ENCODE assay signal across 21 cellular contexts in genomic region chr13:112859128-112859816, GRCh38.
DNase-seq lines count a peak whose midpoint lies in the region; ATAC-seq and TF ChIP-seq lines count a peak whose summit lies in the region.
"Had no signal": no experiment of that assay in that cellular context is flagged by ENCODE, and none has a peak within 500 bp of the region (broad histone marks: within the 10 kb centered on the region; RNA-seq: fewer than 3 reads in every experiment).

No MANE protein-coding gene starts in this region.

- H3K79me2 ChIP-seq in OCI-LY7 (ENCODE audit: insufficient read depth, low read depth, low read length) (no peaks in the 10 kb centered on the region), neural progenitor cell (ENCODE audit: low read depth) (no peaks in the 10 kb centered on the region)

- in situ Hi-C loops in HAP-1 (cut with MboI; ENCODE audit: low sequenced_read_pairs): no loop called here

- intact Hi-C loops in OCI-LY7 (cut with micrococcal nuclease; ENCODE audit: unreplicated experiment): no loop called here
- intact Hi-C loops in upper lobe of right lung (cut with DNase I): no loop called here

- DNase-seq in OCI-LY7 (ENCODE audit: low spot score) (no peak), endodermal cell (peak; percentile 28), neural progenitor cell (ENCODE audit: low spot score) (no peak), upper lobe of right lung (peak; percentile 48), HAP-1 (ENCODE audit: low spot score in 2 of 2) (no peak), NCI-H774 (lab: John Stamatoyannopoulos, UW) (no peak)
- DNase-seq: activated naive CD4-positive, alpha-beta T cell treated with Interleukin-2 at 50 U/mL for 16 hours; activated T-cell treated with anti-CD3 and anti-CD28 coated beads, Interleukin-2, amount 50 U/mL, for 4 hours; mammary epithelial cell; NCI-H1436 treated with DMSO at 0.1 percent for 48 hours; NCI-H524; NK-92 treated with Interleukin-12 subunit alpha and Interleukin-12 subunit beta, amount 100 ng/mL, for 24 hours; stimulated activated CD4-positive, alpha-beta T cell treated with anti-CD3 and anti-CD28 coated beads, Interleukin-4, amount 100 ng/mL, for 4 hours; stimulated activated naive CD4-positive, alpha-beta T cell; T-helper 1 cell had no signal

- ATAC-seq in upper lobe of right lung (peak; percentile 42), GM21526 (IDR thresholded peaks at IDR 0.05; ENCODE audit: low FRiP score, unreplicated experiment) (no peak)
- ATAC-seq: activated T-cell treated with anti-CD3 and anti-CD28 coated beads, Interleukin-2, amount 50 U/mL, for 4 hours; Panc1 had no signal

- no peak overlapping the region for H3K4me3 Mint-ChIP-seq in endodermal cell
- H3K4me3 Mint-ChIP-seq in neural progenitor cell: no peak overlapping the region
- H3K4me3 Mint-ChIP-seq: activated T-cell treated with anti-CD3 and anti-CD28 coated beads, Interleukin-2, amount 50 U/mL, for 4 hours; dendritic cell treated with granulocyte-macrophage colony-stimulating factor and Interleukin-4, amounts not matched to agents 40 ng/mL and 50 ng/mL, for 4 days had no signal

- POLR2A ChIA-PET in OCI-LY7 (lab: Charles Lee): no interaction called here

- CTCF ChIA-PET in OCI-LY7 (lab: Charles Lee; ENCODE audit: unreplicated experiment): no interaction called here

- H2AFZ ChIP-seq in OCI-LY7 (ENCODE audit: low read length): no peak overlapping the region
- H2AFZ ChIP-seq in neural progenitor cell (replicated peaks): no peak overlapping the region

- H3K4me2 ChIP-seq in OCI-LY7 (ENCODE audit: low read length): peak overlapping the region; percentile 26; the same call in 1 of the 2 replicates
- no peak overlapping the region for H3K4me2 ChIP-seq in neural progenitor cell

- no peak overlapping the region for H3K4me3 ChIP-seq in OCI-LY7 (ENCODE audit: low read depth, low read length, poor library complexity, severe bottlenecking)
- no peak overlapping the region for H3K4me3 ChIP-seq in endodermal cell (ENCODE audit: low read length)
- no peak overlapping the region for H3K4me3 ChIP-seq in neural progenitor cell
- no peak overlapping the region for H3K4me3 ChIP-seq in upper lobe of right lung
- H3K4me3 ChIP-seq in HAP-1: no peak overlapping the region
- H3K4me3 ChIP-seq: right atrium auricular region, SJSA1, thoracic aorta had no signal

- no peaks in the 10 kb centered on the region for H3F3A ChIP-seq in neural progenitor cell (ENCODE audit: low read depth)

- H3K27me3 ChIP-seq in endodermal cell (ENCODE audit: control insufficient read depth, insufficient read depth, low read length, poor library complexity, severe bottlenecking) (no peaks in the 10 kb centered on the region), neural progenitor cell (no peaks in the 10 kb centered on the region), upper lobe of right lung (no peaks in the 10 kb centered on the region), HAP-1 (ENCODE audit: low read depth) (no peaks in the 10 kb centered on the region)
- H3K27me3 ChIP-seq: right atrium auricular region, SJSA1 had no signal

- H3K27ac Mint-ChIP-seq in endodermal cell (no peak overlapping the region), neural progenitor cell (peak overlapping the region; percentile 18)
- H3K27ac Mint-ChIP-seq: dendritic cell treated with granulocyte-macrophage colony-stimulating factor and Interleukin-4, amounts not matched to agents 40 ng/mL and 50 ng/mL, for 4 days had no signal

- BruUV-seq in OCI-LY7 (replicated peaks; lab: Mats Ljungman, UMichigan): no TSS peak

- H3K27me3 Mint-ChIP-seq in endodermal cell (ENCODE audit: insufficient read depth) (no peaks in the 10 kb centered on the region), neural progenitor cell (ENCODE audit: insufficient read depth, low read depth) (peaks cover 3% of the 10 kb centered on the region)
- H3K27me3 Mint-ChIP-seq: dendritic cell treated with granulocyte-macrophage colony-stimulating factor and Interleukin-4, amounts not matched to agents 40 ng/mL and 50 ng/mL, for 4 days had no signal

- TF ChIP-seq CTCF in OCI-LY7 (conservative IDR thresholded peaks at IDR 0.05; ENCODE audit: low read length) (no peak), endodermal cell (conservative IDR thresholded peaks at IDR 0.05) (no peak), neural progenitor cell (IDR thresholded peaks at IDR 0.05) (no peak), upper lobe of right lung (IDR thresholded peaks at IDR 0.05) (no peak)

- H3K9me3 ChIP-seq in OCI-LY7 (ENCODE audit: low read length): no peaks in the 10 kb centered on the region
- no peaks in the 10 kb centered on the region for H3K9me3 ChIP-seq in endodermal cell (ENCODE audit: control insufficient read depth, low read length)
- no peaks in the 10 kb centered on the region for H3K9me3 ChIP-seq in neural progenitor cell (ENCODE audit: low read depth)
- H3K9me3 ChIP-seq in upper lobe of right lung: no peaks in the 10 kb centered on the region
- H3K9me3 ChIP-seq in HAP-1: no peaks in the 10 kb centered on the region
- H3K9me3 ChIP-seq: right atrium auricular region, SJSA1, thoracic aorta had no signal

- H3K36me3 ChIP-seq in OCI-LY7 (ENCODE audit: insufficient read depth, low read length) (0 out of 2 replicates have a peak, but pooled peaks cover 4% of the 10 kb centered on the region), endodermal cell (ENCODE audit: control insufficient read depth, insufficient read depth, low read length) (peaks cover 70% of the 10 kb centered on the region), neural progenitor cell (no peaks in the 10 kb centered on the region), upper lobe of right lung (peaks cover 83% of the 10 kb centered on the region), HAP-1 (replicated peaks) (peaks cover 29% of the 10 kb centered on the region)

- WGBS in endodermal cell (ENCODE audit: insufficient coverage in 1 of 2, insufficient read length in 1 of 2), 2 experiments: 90 to 93% methylated on average over 14 to 22 of the region's 22 CpGs

- no peak overlapping the region for H3K9ac ChIP-seq in endodermal cell (ENCODE audit: extremely low read depth, low read length, poor library complexity, severe bottlenecking)
- H3K9ac ChIP-seq in neural progenitor cell: no peak overlapping the region

- peaks cover 77% of the 10 kb centered on the region for H3K36me3 Mint-ChIP-seq in endodermal cell (ENCODE audit: low read depth)
- peaks cover 13% of the 10 kb centered on the region for H3K36me3 Mint-ChIP-seq in neural progenitor cell

- no peaks in the 10 kb centered on the region for H3K9me2 ChIP-seq in OCI-LY7 (ENCODE audit: insufficient read depth, low read length)

- H4K20me1 ChIP-seq in OCI-LY7 (ENCODE audit: insufficient read depth, low read length) (no peaks in the 10 kb centered on the region), neural progenitor cell (ENCODE audit: low read depth) (no peaks in the 10 kb centered on the region)

- H3K4me1 Mint-ChIP-seq in endodermal cell (no peaks in the 10 kb centered on the region), neural progenitor cell (peaks cover 14% of the 10 kb centered on the region)

- H3K9me3 Mint-ChIP-seq in endodermal cell (no peaks in the 10 kb centered on the region), neural progenitor cell (no peaks in the 10 kb centered on the region)
- H3K9me3 Mint-ChIP-seq: activated T-cell treated with anti-CD3 and anti-CD28 coated beads, Interleukin-2, amount 50 U/mL, for 4 hours; dendritic cell treated with granulocyte-macrophage colony-stimulating factor and Interleukin-4, amounts not matched to agents 40 ng/mL and 50 ng/mL, for 4 days had no signal

- H3K27ac ChIP-seq in OCI-LY7 (ENCODE audit: low read depth, low read length, poor library complexity, severe bottlenecking): no peak overlapping the region
- H3K27ac ChIP-seq in endodermal cell (ENCODE audit: low read depth, low read length): no peak overlapping the region
- no peak overlapping the region for H3K27ac ChIP-seq in neural progenitor cell
- H3K27ac ChIP-seq in upper lobe of right lung: no peak overlapping the region
- H3K27ac ChIP-seq: right atrium auricular region, SJSA1, thoracic aorta had no signal

- H3K4me1 ChIP-seq in OCI-LY7 (ENCODE audit: insufficient read depth, low read length, poor library complexity, severe bottlenecking) (peaks cover 11% of the 10 kb centered on the region), endodermal cell (ENCODE audit: control insufficient read depth, insufficient read depth, low read length) (no peaks in the 10 kb centered on the region), neural progenitor cell (no peaks in the 10 kb centered on the region), upper lobe of right lung (no peaks in the 10 kb centered on the region), HAP-1 (no peaks in the 10 kb centered on the region)
- H3K4me1 ChIP-seq: SJSA1 had no signal

Comparison
In these comparisons a context has a peak if more than half of its experiments do, and no peak if none do; other contexts are left out.
1. DNase-seq: peak in endodermal cell (single experiment) and upper lobe of right lung (single experiment); none in OCI-LY7 (single experiment), neural progenitor cell (single experiment), HAP-1 (0 of 2) and NCI-H774 (single experiment).